1 cellular context compared by ENCODE assay signal in the genomic region with DNA sequence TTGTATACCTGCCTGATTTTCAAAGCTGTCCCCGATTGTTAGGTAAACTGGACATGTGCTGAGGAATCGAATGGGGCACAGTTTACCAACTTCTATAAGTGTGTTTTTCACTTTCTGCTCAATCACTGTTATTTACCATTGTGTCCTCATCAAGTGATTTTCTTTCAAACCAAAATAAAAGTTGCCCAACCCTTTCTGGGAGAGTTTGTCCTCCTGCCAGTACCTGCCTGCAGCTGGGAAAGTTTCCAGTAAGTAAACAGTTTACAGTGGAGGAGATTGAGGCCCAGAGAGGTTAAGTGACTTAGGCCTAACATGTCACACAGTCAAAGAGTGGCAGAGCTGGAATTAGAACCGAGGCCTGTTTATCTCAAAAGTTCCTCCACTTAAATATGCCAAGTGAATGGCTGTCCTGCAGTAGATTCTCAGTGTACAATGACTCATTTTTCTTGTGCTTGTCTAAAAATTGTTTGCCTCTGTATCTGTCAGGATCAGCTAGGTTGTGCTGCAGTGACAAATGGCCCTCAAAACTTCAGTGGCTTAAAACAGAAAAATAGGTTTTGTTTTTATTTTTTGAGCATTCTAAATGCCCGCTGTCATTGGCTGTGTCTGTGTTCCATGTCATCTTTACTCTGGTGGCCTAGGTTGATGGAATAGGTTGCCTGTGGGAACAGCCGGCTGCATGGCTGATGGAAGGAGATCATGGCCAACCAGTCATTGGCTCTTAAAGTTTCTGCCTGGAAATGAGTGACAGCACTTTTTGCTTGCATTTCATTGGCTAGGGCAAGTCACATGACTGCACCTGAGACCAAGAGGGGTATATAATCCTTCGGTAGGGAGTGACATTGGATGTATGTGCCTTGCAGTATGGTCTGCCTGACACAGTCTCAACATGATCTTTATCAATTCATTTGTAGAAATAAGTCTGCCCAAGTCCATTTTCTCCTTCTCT.
A peak's percentile ranks its signal among the peaks of the same experiment; 100 is the strongest.
TF ChIP-seq lines count a peak whose summit lies in the region.

No MANE protein-coding gene starts in this region.

TF ChIP-seq in GM23338, 12 proteins besides CTCF, POLR2A, EP300 and RAD21 (continued from another document):
- TF ChIP-seq ZNF462 (CRISPR knock-in tag; IDR thresholded peaks at IDR 0.05) (no peak), STAT1 (IDR thresholded peaks at IDR 0.05; ENCODE audit: unreplicated experiment) (no peak), EZH2 (IDR thresholded peaks at IDR 0.05; ENCODE audit: low read depth, unreplicated experiment) (no peak), CREB1 (CRISPR knock-in tag; IDR thresholded peaks at IDR 0.05; ENCODE audit: low read depth) (0 out of 2 replicates have a peak, but pooled peaks have one; percentile 30), POLR2AphosphoS5 (IDR thresholded peaks at IDR 0.05; ENCODE audit: low read depth) (no peak)
